Comparison of ENCODE assay signal across 1 cellular context in the genomic region with DNA sequence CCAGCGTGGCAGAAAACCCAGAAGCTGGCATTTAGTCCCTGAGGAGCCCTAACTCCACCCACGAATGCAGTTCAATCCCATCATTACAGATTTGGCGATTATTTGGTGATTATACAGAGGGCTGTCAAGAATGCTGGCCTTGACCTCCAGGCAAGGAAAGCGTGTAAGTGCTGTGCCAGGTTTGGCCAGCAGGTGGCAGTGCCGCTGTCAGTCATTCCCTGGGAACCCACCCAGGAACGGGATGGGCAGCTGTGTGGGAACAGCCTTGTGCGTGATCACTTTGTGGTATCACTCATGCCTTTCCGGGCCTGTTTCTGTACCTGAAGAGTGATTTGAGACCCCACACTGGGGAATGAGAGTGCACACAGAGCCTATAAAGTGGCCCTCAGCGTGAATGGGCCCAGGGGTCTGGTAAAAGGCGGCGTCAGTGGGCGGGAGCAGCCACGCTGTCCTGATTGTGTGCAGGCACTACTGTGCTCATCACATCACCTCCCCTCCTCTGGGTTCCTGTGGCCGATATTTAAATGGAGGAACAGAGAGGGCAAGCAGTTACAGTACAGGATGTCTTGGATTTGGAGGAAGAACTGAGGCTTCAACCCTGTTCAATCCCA.
TF ChIP-seq lines count a peak whose summit lies in the region.

No MANE protein-coding gene starts in this region.

TF ChIP-seq in HepG2, 621 proteins besides CTCF, POLR2A, EP300 and RAD21 (continued from another document):
- TF ChIP-seq, protein P1, sequence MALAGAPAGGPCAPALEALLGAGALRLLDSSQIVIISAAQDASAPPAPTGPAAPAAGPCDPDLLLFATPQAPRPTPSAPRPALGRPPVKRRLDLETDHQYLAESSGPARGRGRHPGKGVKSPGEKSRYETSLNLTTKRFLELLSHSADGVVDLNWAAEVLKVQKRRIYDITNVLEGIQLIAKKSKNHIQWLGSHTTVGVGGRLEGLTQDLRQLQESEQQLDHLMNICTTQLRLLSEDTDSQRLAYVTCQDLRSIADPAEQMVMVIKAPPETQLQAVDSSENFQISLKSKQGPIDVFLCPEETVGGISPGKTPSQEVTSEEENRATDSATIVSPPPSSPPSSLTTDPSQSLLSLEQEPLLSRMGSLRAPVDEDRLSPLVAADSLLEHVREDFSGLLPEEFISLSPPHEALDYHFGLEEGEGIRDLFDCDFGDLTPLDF (CRISPR knock-in tag; IDR thresholded peaks at IDR 0.05) = no peak
- TF ChIP-seq TOE1 (CRISPR knock-in tag; IDR thresholded peaks at IDR 0.05) = no peak
- no peak for TF ChIP-seq ZNF296 (CRISPR knock-in tag; conservative IDR thresholded peaks at IDR 0.05)
- TF ChIP-seq SOX13 (IDR thresholded peaks at IDR 0.05) = no peak
- no peak for TF ChIP-seq SOX13 (CRISPR knock-in tag; conservative IDR thresholded peaks at IDR 0.05 in 1 of 2, IDR thresholded peaks at IDR 0.05 in 1 of 2)
- no peak for TF ChIP-seq MTF2 (CRISPR knock-in tag; IDR thresholded peaks at IDR 0.05; ENCODE audit: borderline replicate concordance)
- TF ChIP-seq, protein P2, sequence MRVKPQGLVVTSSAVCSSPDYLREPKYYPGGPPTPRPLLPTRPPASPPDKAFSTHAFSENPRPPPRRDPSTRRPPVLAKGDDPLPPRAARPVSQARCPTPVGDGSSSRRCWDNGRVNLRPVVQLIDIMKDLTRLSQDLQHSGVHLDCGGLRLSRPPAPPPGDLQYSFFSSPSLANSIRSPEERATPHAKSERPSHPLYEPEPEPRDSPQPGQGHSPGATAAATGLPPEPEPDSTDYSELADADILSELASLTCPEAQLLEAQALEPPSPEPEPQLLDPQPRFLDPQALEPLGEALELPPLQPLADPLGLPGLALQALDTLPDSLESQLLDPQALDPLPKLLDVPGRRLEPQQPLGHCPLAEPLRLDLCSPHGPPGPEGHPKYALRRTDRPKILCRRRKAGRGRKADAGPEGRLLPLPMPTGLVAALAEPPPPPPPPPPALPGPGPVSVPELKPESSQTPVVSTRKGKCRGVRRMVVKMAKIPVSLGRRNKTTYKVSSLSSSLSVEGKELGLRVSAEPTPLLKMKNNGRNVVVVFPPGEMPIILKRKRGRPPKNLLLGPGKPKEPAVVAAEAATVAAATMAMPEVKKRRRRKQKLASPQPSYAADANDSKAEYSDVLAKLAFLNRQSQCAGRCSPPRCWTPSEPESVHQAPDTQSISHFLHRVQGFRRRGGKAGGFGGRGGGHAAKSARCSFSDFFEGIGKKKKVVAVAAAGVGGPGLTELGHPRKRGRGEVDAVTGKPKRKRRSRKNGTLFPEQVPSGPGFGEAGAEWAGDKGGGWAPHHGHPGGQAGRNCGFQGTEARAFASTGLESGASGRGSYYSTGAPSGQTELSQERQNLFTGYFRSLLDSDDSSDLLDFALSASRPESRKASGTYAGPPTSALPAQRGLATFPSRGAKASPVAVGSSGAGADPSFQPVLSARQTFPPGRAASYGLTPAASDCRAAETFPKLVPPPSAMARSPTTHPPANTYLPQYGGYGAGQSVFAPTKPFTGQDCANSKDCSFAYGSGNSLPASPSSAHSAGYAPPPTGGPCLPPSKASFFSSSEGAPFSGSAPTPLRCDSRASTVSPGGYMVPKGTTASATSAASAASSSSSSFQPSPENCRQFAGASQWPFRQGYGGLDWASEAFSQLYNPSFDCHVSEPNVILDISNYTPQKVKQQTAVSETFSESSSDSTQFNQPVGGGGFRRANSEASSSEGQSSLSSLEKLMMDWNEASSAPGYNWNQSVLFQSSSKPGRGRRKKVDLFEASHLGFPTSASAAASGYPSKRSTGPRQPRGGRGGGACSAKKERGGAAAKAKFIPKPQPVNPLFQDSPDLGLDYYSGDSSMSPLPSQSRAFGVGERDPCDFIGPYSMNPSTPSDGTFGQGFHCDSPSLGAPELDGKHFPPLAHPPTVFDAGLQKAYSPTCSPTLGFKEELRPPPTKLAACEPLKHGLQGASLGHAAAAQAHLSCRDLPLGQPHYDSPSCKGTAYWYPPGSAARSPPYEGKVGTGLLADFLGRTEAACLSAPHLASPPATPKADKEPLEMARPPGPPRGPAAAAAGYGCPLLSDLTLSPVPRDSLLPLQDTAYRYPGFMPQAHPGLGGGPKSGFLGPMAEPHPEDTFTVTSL (CRISPR knock-in tag; IDR thresholded peaks at IDR 0.05; ENCODE audit: borderline replicate concordance) = no peak
- TF ChIP-seq NR2F2 (IDR thresholded peaks at IDR 0.05; ENCODE audit: borderline replicate concordance, low read depth) = no peak
- TF ChIP-seq ZNF646 (CRISPR knock-in tag; IDR thresholded peaks at IDR 0.05) = no peak
- no peak for TF ChIP-seq JUN (CRISPR knock-in tag; IDR thresholded peaks at IDR 0.05)
- TF ChIP-seq GMEB1 (CRISPR knock-in tag; IDR thresholded peaks at IDR 0.05; ENCODE audit: borderline replicate concordance) = no peak
- TF ChIP-seq, protein P3, sequence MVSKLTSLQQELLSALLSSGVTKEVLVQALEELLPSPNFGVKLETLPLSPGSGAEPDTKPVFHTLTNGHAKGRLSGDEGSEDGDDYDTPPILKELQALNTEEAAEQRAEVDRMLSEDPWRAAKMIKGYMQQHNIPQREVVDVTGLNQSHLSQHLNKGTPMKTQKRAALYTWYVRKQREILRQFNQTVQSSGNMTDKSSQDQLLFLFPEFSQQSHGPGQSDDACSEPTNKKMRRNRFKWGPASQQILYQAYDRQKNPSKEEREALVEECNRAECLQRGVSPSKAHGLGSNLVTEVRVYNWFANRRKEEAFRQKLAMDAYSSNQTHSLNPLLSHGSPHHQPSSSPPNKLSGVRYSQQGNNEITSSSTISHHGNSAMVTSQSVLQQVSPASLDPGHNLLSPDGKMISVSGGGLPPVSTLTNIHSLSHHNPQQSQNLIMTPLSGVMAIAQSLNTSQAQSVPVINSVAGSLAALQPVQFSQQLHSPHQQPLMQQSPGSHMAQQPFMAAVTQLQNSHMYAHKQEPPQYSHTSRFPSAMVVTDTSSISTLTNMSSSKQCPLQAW (CRISPR knock-in tag; IDR thresholded peaks at IDR 0.05) = 0 out of 2 replicates have a peak, but pooled peaks have one; percentile 36
- peak; percentile 40; the same call in 1 of the 2 replicates for TF ChIP-seq STAG1 (CRISPR knock-in tag; IDR thresholded peaks at IDR 0.05)
- no peak for TF ChIP-seq ZNF800 (CRISPR knock-in tag; IDR thresholded peaks at IDR 0.05)
- TF ChIP-seq RELA (CRISPR knock-in tag; IDR thresholded peaks at IDR 0.05) = no peak
- TF ChIP-seq CHD2 (IDR thresholded peaks at IDR 0.05; ENCODE audit: low read depth, low read length) = no peak
- TF ChIP-seq ZNF619 (CRISPR knock-in tag; IDR thresholded peaks at IDR 0.05) = no peak
- TF ChIP-seq LCORL (IDR thresholded peaks at IDR 0.05) = no peak
- TF ChIP-seq LCORL (CRISPR knock-in tag; IDR thresholded peaks at IDR 0.05) = no peak
- TF ChIP-seq, protein P4, sequence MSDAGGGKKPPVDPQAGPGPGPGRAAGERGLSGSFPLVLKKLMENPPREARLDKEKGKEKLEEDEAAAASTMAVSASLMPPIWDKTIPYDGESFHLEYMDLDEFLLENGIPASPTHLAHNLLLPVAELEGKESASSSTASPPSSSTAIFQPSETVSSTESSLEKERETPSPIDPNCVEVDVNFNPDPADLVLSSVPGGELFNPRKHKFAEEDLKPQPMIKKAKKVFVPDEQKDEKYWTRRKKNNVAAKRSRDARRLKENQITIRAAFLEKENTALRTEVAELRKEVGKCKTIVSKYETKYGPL (CRISPR knock-in tag; IDR thresholded peaks at IDR 0.05) = no peak
